Comparison of ENCODE assay signal across 8 cellular contexts in the genomic region with DNA sequence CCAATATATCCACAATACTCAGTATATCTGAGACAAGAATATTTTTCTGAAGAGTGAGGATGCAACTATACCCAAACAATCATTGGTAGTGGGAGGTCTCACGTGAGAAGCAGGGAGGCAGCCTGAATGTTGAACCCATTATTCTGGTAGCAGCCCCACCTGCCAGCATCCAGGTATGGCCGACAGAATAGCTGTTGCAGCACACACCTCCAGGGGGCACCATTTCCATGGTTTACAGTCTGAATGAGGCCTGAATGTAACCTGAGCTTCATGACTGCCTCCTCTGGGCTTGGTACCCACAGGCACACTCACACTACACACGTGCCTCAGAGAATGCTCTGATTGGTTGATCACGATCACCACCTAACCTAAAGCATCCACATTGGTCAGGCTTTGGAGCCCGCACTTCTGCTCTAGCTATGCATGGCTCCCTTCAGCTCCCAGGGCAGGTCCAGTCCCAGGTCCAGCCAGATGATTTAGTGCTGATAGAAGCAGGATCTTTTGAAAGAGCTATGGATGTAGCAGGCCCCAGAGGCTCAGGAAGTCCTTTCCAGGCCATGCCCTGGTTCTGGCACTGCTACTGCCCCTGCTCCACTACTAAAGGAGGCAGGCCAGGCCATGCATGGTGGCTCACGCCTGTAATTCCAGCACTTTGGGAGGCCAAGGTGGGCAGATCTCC. TPM values are rescaled to one million over a fixed set of nuclear protein-coding genes. Genes with fewer than 3 reads are reported as not detected.
DNase-seq lines count a peak whose midpoint lies in the region; ATAC-seq, FAIRE-seq and TF ChIP-seq lines count a peak whose summit lies in the region.

No MANE protein-coding gene starts in this region.

- no peaks in the 10 kb centered on the region for H3K9me3 ChIP-seq in Loucy (ENCODE audit: insufficient read depth, low read depth, low read length)
- no peaks in the 10 kb centered on the region for H3K9me3 ChIP-seq in parathyroid adenoma (ENCODE audit: control insufficient read depth, low read length)

- H3K4me1 ChIP-seq in Loucy (ENCODE audit: insufficient read depth, low read length, poor library complexity, severe bottlenecking): peaks cover 21% of the 10 kb centered on the region
- no peaks in the 10 kb centered on the region for H3K4me1 ChIP-seq in foreskin keratinocyte
- peaks cover 7% of the 10 kb centered on the region for H3K4me1 ChIP-seq in parathyroid adenoma

- FAIRE-seq in urothelium cell line (lab: Jason Lieb, UNC): peak; percentile 62

- H2AFZ ChIP-seq in Loucy (ENCODE audit: low read length): peak overlapping the region; percentile 16; the same call in 1 of the 2 replicates
- H2AFZ ChIP-seq in parathyroid adenoma: peak overlapping the region; percentile 60

- H3K27me3 ChIP-seq in Loucy (ENCODE audit: insufficient read depth, low read length, poor library complexity, severe bottlenecking) (no peaks in the 10 kb centered on the region), foreskin keratinocyte (peaks cover 20% of the 10 kb centered on the region), parathyroid adenoma (ENCODE audit: control insufficient read depth, insufficient read depth, low read length) (no peaks in the 10 kb centered on the region)

- peak; percentile 90 to 92 for ATAC-seq in activated T-cell treated with anti-CD3 and anti-CD28 coated beads, Interleukin-2, amount 50 U/mL, for 72 hours (replicated peaks in 1 of 2)
- ATAC-seq in foreskin keratinocyte: peak; percentile 96

- H3K4me2 ChIP-seq in Loucy (ENCODE audit: low read depth, low read length, poor library complexity, severe bottlenecking): no peak overlapping the region
- no peak overlapping the region for H3K4me2 ChIP-seq in parathyroid adenoma (ENCODE audit: low read length)

- H3K27me3 Mint-ChIP-seq in activated T-cell treated with anti-CD3 and anti-CD28 coated beads, Interleukin-2, amount 50 U/mL, for 72 hours (ENCODE audit: low read depth): no peaks in the 10 kb centered on the region

- no peaks in the 10 kb centered on the region for H4K20me1 ChIP-seq in Loucy (ENCODE audit: insufficient read depth, low read length, poor library complexity, severe bottlenecking)

- no peaks in the 10 kb centered on the region for H3K9me3 Mint-ChIP-seq in activated T-cell treated with anti-CD3 and anti-CD28 coated beads, Interleukin-2, amount 50 U/mL, for 72 hours

- no peaks in the 10 kb centered on the region for H3K79me2 ChIP-seq in Loucy (ENCODE audit: insufficient read depth, low read length)
- H3K79me2 ChIP-seq in parathyroid adenoma: no peaks in the 10 kb centered on the region

- no peaks in the 10 kb centered on the region for H3K36me3 Mint-ChIP-seq in activated T-cell treated with anti-CD3 and anti-CD28 coated beads, Interleukin-2, amount 50 U/mL, for 72 hours (ENCODE audit: insufficient read depth in 2 of 2)

- H3K9me2 ChIP-seq in Loucy (replicated peaks; ENCODE audit: low read depth, low read length): no peaks in the 10 kb centered on the region

- no peak overlapping the region for H3K4me3 ChIP-seq in Loucy (ENCODE audit: low read length, poor library complexity, severe bottlenecking)
- no peak overlapping the region for H3K4me3 ChIP-seq in parathyroid adenoma (ENCODE audit: low read depth, low read length)

- no peak overlapping the region for H3K27ac ChIP-seq in foreskin keratinocyte
- peak overlapping the region; percentile 58 for H3K27ac ChIP-seq in parathyroid adenoma

- TF ChIP-seq CTCF in Loucy (conservative IDR thresholded peaks at IDR 0.05; ENCODE audit: low read length): peak; percentile 90
- peak; percentile 97 for TF ChIP-seq CTCF in foreskin keratinocyte (conservative IDR thresholded peaks at IDR 0.05)
- peak; percentile 85 for TF ChIP-seq CTCF in parathyroid adenoma (IDR thresholded peaks at IDR 0.05)

- H3F3A ChIP-seq in Loucy (ENCODE audit: low read depth): no peaks in the 10 kb centered on the region

- H3K36me3 ChIP-seq in Loucy (ENCODE audit: insufficient read depth, low read length): no peaks in the 10 kb centered on the region
- no peaks in the 10 kb centered on the region for H3K36me3 ChIP-seq in parathyroid adenoma (ENCODE audit: control insufficient read depth, insufficient read depth, low read length)

- no peak overlapping the region for H3K27ac Mint-ChIP-seq in activated T-cell treated with anti-CD3 and anti-CD28 coated beads, Interleukin-2, amount 50 U/mL, for 72 hours

- H3K4me3 Mint-ChIP-seq in activated T-cell treated with anti-CD3 and anti-CD28 coated beads, Interleukin-2, amount 50 U/mL, for 72 hours: no peak overlapping the region

- H3K9ac ChIP-seq in Loucy (ENCODE audit: low read depth, low read length, poor library complexity, severe bottlenecking) (no peak overlapping the region), parathyroid adenoma (no peak overlapping the region)

- H3K4me1 Mint-ChIP-seq in activated T-cell treated with anti-CD3 and anti-CD28 coated beads, Interleukin-2, amount 50 U/mL, for 72 hours (ENCODE audit: low read depth): peaks cover 38% of the 10 kb centered on the region

- DNase-seq in GF-D8 (lab: John Stamatoyannopoulos, UW) (peak; percentile 51), H4 (ENCODE audit: low spot score) (peak; percentile 98), RKO (ENCODE audit: low spot score) (peak; percentile 96), foreskin keratinocyte (peak; percentile 83 to 92), urothelium cell line (ENCODE audit: low spot score) (peak; percentile 86)
- peak; percentile 91 to 93 for DNase-seq in activated T-cell treated with anti-CD3 and anti-CD28 coated beads, Interleukin-2, amount 50 U/mL, for 72 hours

RNA-seq across cellular contexts. Expression of a gene that starts 11.0 kb away (rescaled TPM):
- 68.0 and 81.0 TPM in 2 replicates for total RNA-seq in H4 (2014; rRNA removed; shearing (Covaris generic))
- 100 to 1,000 TPM; 106 to 133 TPM for total RNA-seq in activated T-cell treated with anti-CD3 and anti-CD28 coated beads, Interleukin-2, amount 50 U/mL, for 72 hours
- total RNA-seq in foreskin keratinocyte: 55.2 and 56.4 TPM in 2 replicates
- polyA plus RNA-seq in foreskin keratinocyte: 20.1 and 23.1 TPM in 2 replicates

RNA-seq across cellular contexts. Expression of a gene that starts 29.6 kb away (rescaled TPM):
- not detected in 2 replicates for total RNA-seq in H4 (2014; rRNA removed; shearing (Covaris generic))
- total RNA-seq in activated T-cell treated with anti-CD3 and anti-CD28 coated beads, Interleukin-2, amount 50 U/mL, for 72 hours: 10 to 100 TPM; 24.4 to 38.8 TPM
- total RNA-seq in foreskin keratinocyte: 2.8 and 3.4 TPM in 2 replicates
- 2.9 and 4.2 TPM in 2 replicates for polyA plus RNA-seq in foreskin keratinocyte

RNA-seq across cellular contexts. Expression of a gene that starts 56.9 kb away (rescaled TPM):
- total RNA-seq in H4 (2014; rRNA removed; shearing (Covaris generic)): 0.68 and 1.2 TPM in 2 replicates
- 10 to 100 TPM in 1 of 2 donors, 1 to 10 TPM in 1; 6.9 to 11.5 TPM for total RNA-seq in activated T-cell treated with anti-CD3 and anti-CD28 coated beads, Interleukin-2, amount 50 U/mL, for 72 hours
- total RNA-seq in foreskin keratinocyte: 0.88 and 1.1 TPM in 2 replicates
- polyA plus RNA-seq in foreskin keratinocyte: 0.43 and 0.55 TPM in 2 replicates
